ENCODE assay signal across 8 cellular contexts in genomic region chr6:100880149-100880900, GRCh38. TPM values are rescaled to one million over a fixed set of nuclear protein-coding genes. Genes with fewer than 3 reads are reported as not detected.
DNase-seq lines count a peak whose midpoint lies in the region; ATAC-seq and TF ChIP-seq lines count a peak whose summit lies in the region.

No MANE protein-coding gene starts in this region.

- peak overlapping the region; percentile 99 for H3K4me3 Mint-ChIP-seq in stimulated activated naive CD8-positive, alpha-beta T cell treated with anti-CD3 and anti-CD28 coated beads, Interleukin-15, Interleukin-2, amounts not matched to agents 100 ng/mL and 50 ng/mL, for 24 hours
- H3K4me3 Mint-ChIP-seq in WTC11 = peak overlapping the region; percentile 99
- peak overlapping the region; percentile 99 for H3K4me3 Mint-ChIP-seq in glutamatergic neuron (ENCODE audit: unreplicated experiment)

- peak overlapping the region; percentile 66 to 96 (median 89) for H3K27ac ChIP-seq in skin epidermis

- TF ChIP-seq CTCF in WTC11 (IDR thresholded peaks at IDR 0.05) = no peak
- no peak for TF ChIP-seq CTCF in glutamatergic neuron (IDR thresholded peaks at IDR 0.05; ENCODE audit: partially characterized antibody, unreplicated experiment)

- peak overlapping the region; percentile 99 for H3K27ac Mint-ChIP-seq in stimulated activated naive CD8-positive, alpha-beta T cell treated with anti-CD3 and anti-CD28 coated beads, Interleukin-15, Interleukin-2, amounts not matched to agents 100 ng/mL and 50 ng/mL, for 24 hours
- H3K27ac Mint-ChIP-seq in WTC11 (peak overlapping the region; percentile 97), glutamatergic neuron (ENCODE audit: unreplicated experiment) (peak overlapping the region; percentile 90)

- POLR2A ChIA-PET in WTC11 (lab: Charles Lee) = no interaction called here

- no peak for DNase-seq in stimulated activated naive CD8-positive, alpha-beta T cell treated with anti-CD3 and anti-CD28 coated beads, Interleukin-15, Interleukin-2, amounts not matched to agents 100 U/mL and 50 U/mL, for 24 hours
- DNase-seq in WTC11 (ENCODE audit: low spot score) (no peak), glutamatergic neuron (no peak)
- no peak for DNase-seq in activated effector memory CD4-positive, alpha-beta T cell treated with Interleukin-2 at 50 U/mL for 16 hours

- peak overlapping the region; percentile 52 to 90 (median 79) for H3K4me3 ChIP-seq in skin epidermis

- peaks cover 62% of the 10 kb centered on the region for H3K4me1 Mint-ChIP-seq in stimulated activated naive CD8-positive, alpha-beta T cell treated with anti-CD3 and anti-CD28 coated beads, Interleukin-15, Interleukin-2, amounts not matched to agents 100 ng/mL and 50 ng/mL, for 24 hours (ENCODE audit: low read depth)
- H3K4me1 Mint-ChIP-seq in WTC11 (peaks cover 68% of the 10 kb centered on the region), glutamatergic neuron (ENCODE audit: low read depth, unreplicated experiment) (peaks cover 11% of the 10 kb centered on the region)

- CTCF ChIA-PET in WTC11 (lab: Charles Lee) = interaction anchor here (1.2 to 1.7 kb wide), 2 partner anchors 34 to 764 kb away, joined by 3 to 6 read pairs; no protein-coding TSS in a partner anchor

- no peaks in the 10 kb centered on the region for H3K9me3 Mint-ChIP-seq in stimulated activated naive CD8-positive, alpha-beta T cell treated with anti-CD3 and anti-CD28 coated beads, Interleukin-15, Interleukin-2, amounts not matched to agents 100 ng/mL and 50 ng/mL, for 24 hours
- no peaks in the 10 kb centered on the region; the same call in 1 of the 2 replicates for H3K9me3 Mint-ChIP-seq in WTC11
- H3K9me3 Mint-ChIP-seq in glutamatergic neuron (ENCODE audit: unreplicated experiment) = no peaks in the 10 kb centered on the region

- H3K27me3 Mint-ChIP-seq in stimulated activated naive CD8-positive, alpha-beta T cell treated with anti-CD3 and anti-CD28 coated beads, Interleukin-15, Interleukin-2, amounts not matched to agents 100 ng/mL and 50 ng/mL, for 24 hours = peaks cover 4% of the 10 kb centered on the region
- H3K27me3 Mint-ChIP-seq in WTC11 (ENCODE audit: low read depth) (no peaks in the 10 kb centered on the region; the same call in 1 of the 2 replicates), glutamatergic neuron (ENCODE audit: unreplicated experiment) (no peaks in the 10 kb centered on the region)

- no peak for ATAC-seq in stimulated activated naive CD8-positive, alpha-beta T cell treated with anti-CD3 and anti-CD28 coated beads, Interleukin-15, Interleukin-2, amounts not matched to agents 100 U/mL and 50 U/mL, for 24 hours
- ATAC-seq in WTC11 = no peak
- ATAC-seq in GM21360 (IDR thresholded peaks at IDR 0.05; ENCODE audit: unreplicated experiment) = no peak
- no peak for ATAC-seq in HG02763 (IDR thresholded peaks at IDR 0.05; ENCODE audit: unreplicated experiment)

- peaks cover 28% of the 10 kb centered on the region for H3K36me3 Mint-ChIP-seq in stimulated activated naive CD8-positive, alpha-beta T cell treated with anti-CD3 and anti-CD28 coated beads, Interleukin-15, Interleukin-2, amounts not matched to agents 100 ng/mL and 50 ng/mL, for 24 hours (ENCODE audit: low read depth)
- no peaks in the 10 kb centered on the region for H3K36me3 Mint-ChIP-seq in WTC11
- no peaks in the 10 kb centered on the region for H3K36me3 Mint-ChIP-seq in glutamatergic neuron (ENCODE audit: unreplicated experiment)

TF ChIP-seq in WTC11, 78 proteins besides CTCF, POLR2A, EP300 and RAD21:
- TF ChIP-seq E2F4 (CRISPR knock-in tag; IDR thresholded peaks at IDR 0.05; ENCODE audit: borderline replicate concordance, low read depth) (no peak), NR3C1 (CRISPR knock-in tag; conservative IDR thresholded peaks at IDR 0.05; ENCODE audit: low read depth) (no peak), NR1H2 (CRISPR knock-in tag; IDR thresholded peaks at IDR 0.05) (no peak), MYBL2 (CRISPR knock-in tag; IDR thresholded peaks at IDR 0.05) (no peak), ZBTB21 (CRISPR knock-in tag; IDR thresholded peaks at IDR 0.05; ENCODE audit: borderline replicate concordance) (no peak), ATF3 (CRISPR knock-in tag; conservative IDR thresholded peaks at IDR 0.05) (no peak), SP1 (CRISPR knock-in tag; conservative IDR thresholded peaks at IDR 0.05) (no peak), FOXP1 (CRISPR knock-in tag; IDR thresholded peaks at IDR 0.05; ENCODE audit: borderline replicate concordance) (no peak)

RNA-seq across cellular contexts. Expression of gene ASCC3, which starts 0.8 kb away (rescaled TPM):
- total RNA-seq in WTC11 (2021) (77.0 to 80.7 TPM (median 77.3 TPM) in 3 replicates), glutamatergic neuron (ENCODE audit: unreplicated experiment) (49.6 TPM)
